Comparison of ENCODE assay signal across 8 cellular contexts in genomic region chr15:66503780-66504562, GRCh38. TPM values are rescaled to one million over a fixed set of nuclear protein-coding genes. Genes with fewer than 3 reads are reported as not detected.
DNase-seq lines count a peak whose midpoint lies in the region; ATAC-seq and TF ChIP-seq lines count a peak whose summit lies in the region.

No MANE protein-coding gene starts in this region.

- H3K27me3 ChIP-seq in BJ (ENCODE audit: control insufficient read depth, insufficient read depth, low read length) (no peaks in the 10 kb centered on the region), Loucy (ENCODE audit: insufficient read depth, low read length, poor library complexity, severe bottlenecking) (peaks cover 7% of the 10 kb centered on the region)
- H3K27me3 ChIP-seq in naive thymus-derived CD4-positive, alpha-beta T cell (ENCODE audit: control insufficient read depth in 2 of 2, insufficient read depth in 2 of 2, low read length in 2 of 2): no peaks in the 10 kb centered on the region

- peaks cover 16% of the 10 kb centered on the region for H3F3A ChIP-seq in Loucy (ENCODE audit: low read depth)

- H3K4me3 ChIP-seq in BJ (ENCODE audit: low read depth, low read length) (peak overlapping the region; percentile 84), Loucy (ENCODE audit: low read length, poor library complexity, severe bottlenecking) (peak overlapping the region; percentile 99), coronary artery (peak overlapping the region; percentile 84)
- peak overlapping the region; percentile 99 for H3K4me3 ChIP-seq in naive thymus-derived CD4-positive, alpha-beta T cell (ENCODE audit: low read length)

- H3K79me2 ChIP-seq in Loucy (ENCODE audit: insufficient read depth, low read length): peaks cover 88% of the 10 kb centered on the region

- no peaks in the 10 kb centered on the region for H3K9me3 ChIP-seq in Loucy (ENCODE audit: insufficient read depth, low read depth, low read length)
- H3K9me3 ChIP-seq in naive thymus-derived CD4-positive, alpha-beta T cell (ENCODE audit: control insufficient read depth in 2 of 3, low read length in 3 of 3): no peaks in the 10 kb centered on the region

- peak overlapping the region; percentile 97 for H3K9ac ChIP-seq in Loucy (ENCODE audit: low read depth, low read length, poor library complexity, severe bottlenecking)

- DNase-seq in BJ (ENCODE audit: low read depth) (no peak), coronary artery (ENCODE audit: low spot score) (no peak), cerebellar nuclear complex (lab: John Stamatoyannopoulos, UW) (no peak), NOMO-1 (lab: John Stamatoyannopoulos, UW; ENCODE audit: unreplicated experiment in 2 of 2) (no peak), NCI-H2029 treated with DMSO at 0.1 percent for 48 hours (lab: John Stamatoyannopoulos, UW) (no peak)
- no peak for DNase-seq in naive thymus-derived CD4-positive, alpha-beta T cell

- H3K9me3 Mint-ChIP-seq in naive thymus-derived CD4-positive, alpha-beta T cell: no peaks in the 10 kb centered on the region

- H3K36me3 ChIP-seq in BJ (ENCODE audit: control insufficient read depth, insufficient read depth, low read length) (peaks cover 7% of the 10 kb centered on the region), Loucy (ENCODE audit: insufficient read depth, low read length) (peaks cover 43% of the 10 kb centered on the region)
- H3K36me3 ChIP-seq in naive thymus-derived CD4-positive, alpha-beta T cell (ENCODE audit: control insufficient read depth in 2 of 3, insufficient read depth in 3 of 3, low read length in 3 of 3): peaks cover 6 to 51% (median 41%) of the 10 kb centered on the region in 3 experiments

- peak overlapping the region; percentile 92 to 100 (median 99) for H3K27ac Mint-ChIP-seq in naive thymus-derived CD4-positive, alpha-beta T cell

- ATAC-seq in naive thymus-derived CD4-positive, alpha-beta T cell: no peak
- ATAC-seq in GM21717 (IDR thresholded peaks at IDR 0.05; ENCODE audit: unreplicated experiment): no peak

- peaks cover 56% of the 10 kb centered on the region for H3K4me1 ChIP-seq in Loucy (ENCODE audit: insufficient read depth, low read length, poor library complexity, severe bottlenecking)
- peaks cover 13 to 22% of the 10 kb centered on the region in 2 donors for H3K4me1 ChIP-seq in naive thymus-derived CD4-positive, alpha-beta T cell (ENCODE audit: control insufficient read depth in 2 of 2, insufficient read depth in 2 of 2, low read length in 2 of 2)

- CTCF ChIA-PET in BJ (lab: Yijun Ruan, JAX): interaction anchor here (1.5 to 1.8 kb wide), 2 partner anchors 11 to 119 kb away, joined by 3 to 4 read pairs; no protein-coding TSS in a partner anchor
- CTCF ChIA-PET in naive thymus-derived CD4-positive, alpha-beta T cell (lab: Charles Lee): interaction anchor here (0.7 to 1.0 kb wide), 3 partner anchors 64 to 253 kb away, joined by 3 read pairs; no protein-coding TSS in a partner anchor

- POLR2A ChIA-PET in BJ (lab: Charles Lee): no interaction called here
- POLR2A ChIA-PET in naive thymus-derived CD4-positive, alpha-beta T cell (lab: Charles Lee): interaction anchor here (0.6 to 3.0 kb wide), 10 partner anchors 10 to 212 kb away, joined by 3 to 31 read pairs (median 6); partner anchors contain the start of gene MAP2K1

- peaks cover 8 to 32% (median 29%) of the 10 kb centered on the region in 5 donors for H3K36me3 Mint-ChIP-seq in naive thymus-derived CD4-positive, alpha-beta T cell

- TF ChIP-seq CTCF in BJ (IDR thresholded peaks at IDR 0.05; ENCODE audit: insufficient read depth, low read depth, low read length) (no peak), Loucy (conservative IDR thresholded peaks at IDR 0.05; ENCODE audit: low read length) (no peak), coronary artery (IDR thresholded peaks at IDR 0.05) (no peak)

- peaks cover 21 to 59% (median 41%) of the 10 kb centered on the region in 7 donors for H3K4me1 Mint-ChIP-seq in naive thymus-derived CD4-positive, alpha-beta T cell

- no peaks in the 10 kb centered on the region for H3K27me3 Mint-ChIP-seq in naive thymus-derived CD4-positive, alpha-beta T cell

- H4K20me1 ChIP-seq in Loucy (ENCODE audit: insufficient read depth, low read length, poor library complexity, severe bottlenecking): peaks cover 55% of the 10 kb centered on the region

- intact Hi-C loops in naive thymus-derived CD4-positive, alpha-beta T cell (cut with micrococcal nuclease): loop anchor here (1.0 to 10.0 kb wide), 8 partner anchors 117 to 1773 kb away; partner anchors contain the start of genes DIS3L (in 1 of the 2), FEM1B (in 1 of the 2), MAP2K1 (in 1 of the 2) and PIAS1 (in 1 of the 2)

- H2AFZ ChIP-seq in Loucy (ENCODE audit: low read length): 0 out of 2 replicates have a peak overlapping the region, but pooled peaks have one; percentile 98

- H3K9me2 ChIP-seq in Loucy (replicated peaks; ENCODE audit: low read depth, low read length): no peaks in the 10 kb centered on the region

- peak overlapping the region; percentile 90 to 100 (median 100) for H3K4me3 Mint-ChIP-seq in naive thymus-derived CD4-positive, alpha-beta T cell

- H3K4me2 ChIP-seq in Loucy (ENCODE audit: low read depth, low read length, poor library complexity, severe bottlenecking): peak overlapping the region; percentile 88

- H3K27ac ChIP-seq in coronary artery: peak overlapping the region; percentile 91 to 94
- peak overlapping the region; percentile 93 for H3K27ac ChIP-seq in naive thymus-derived CD4-positive, alpha-beta T cell (ENCODE audit: low read depth, low read length)

RNA-seq across cellular contexts. Expression of gene RPL4, which starts 0.7 kb away (rescaled TPM):
- polyA plus RNA-seq in BJ (2011; rRNA removed): 4,914 and 5,278 TPM in 2 replicates
- polyA minus RNA-seq in BJ (2011; rRNA and poly(A)+ RNA removed): 2,401 and 3,355 TPM in 2 replicates
- 1,000 to 10,000 TPM; 2,229 to 4,292 (median 4,136) TPM for total RNA-seq in naive thymus-derived CD4-positive, alpha-beta T cell
- 1,000 to 10,000 TPM in 1 of 2 donors, 100 to 1,000 TPM in 1; 898 to 1,586 TPM for polyA plus RNA-seq in naive thymus-derived CD4-positive, alpha-beta T cell

RNA-seq across cellular contexts. Expression of gene ZWILCH, which starts 1.2 kb away (rescaled TPM):
- 10.5 and 15.1 TPM in 2 replicates for polyA plus RNA-seq in BJ (2011; rRNA removed)
- polyA minus RNA-seq in BJ (2011; rRNA and poly(A)+ RNA removed): 6.0 and 9.0 TPM in 2 replicates
- total RNA-seq in naive thymus-derived CD4-positive, alpha-beta T cell: 10 to 100 TPM in 1 of 5 experiments, 1 to 10 TPM in 4; 5.6 to 20.3 (median 6.8) TPM
- 1 to 10 TPM; 4.3 to 4.8 TPM for polyA plus RNA-seq in naive thymus-derived CD4-positive, alpha-beta T cell

RNA-seq across cellular contexts. Expression of gene SNAPC5, which starts 6.4 kb away (rescaled TPM):
- polyA plus RNA-seq in BJ (2011; rRNA removed): 21.1 and 22.7 TPM in 2 replicates
- 2.2 and 5.8 TPM in 2 replicates for polyA minus RNA-seq in BJ (2011; rRNA and poly(A)+ RNA removed)
- 10 to 100 TPM; 20.4 to 35.9 (median 25.0) TPM for total RNA-seq in naive thymus-derived CD4-positive, alpha-beta T cell
- polyA plus RNA-seq in naive thymus-derived CD4-positive, alpha-beta T cell: 10 to 100 TPM; 66.9 to 77.6 TPM
